ENCODE assay signal across 8 cellular contexts in the genomic region with DNA sequence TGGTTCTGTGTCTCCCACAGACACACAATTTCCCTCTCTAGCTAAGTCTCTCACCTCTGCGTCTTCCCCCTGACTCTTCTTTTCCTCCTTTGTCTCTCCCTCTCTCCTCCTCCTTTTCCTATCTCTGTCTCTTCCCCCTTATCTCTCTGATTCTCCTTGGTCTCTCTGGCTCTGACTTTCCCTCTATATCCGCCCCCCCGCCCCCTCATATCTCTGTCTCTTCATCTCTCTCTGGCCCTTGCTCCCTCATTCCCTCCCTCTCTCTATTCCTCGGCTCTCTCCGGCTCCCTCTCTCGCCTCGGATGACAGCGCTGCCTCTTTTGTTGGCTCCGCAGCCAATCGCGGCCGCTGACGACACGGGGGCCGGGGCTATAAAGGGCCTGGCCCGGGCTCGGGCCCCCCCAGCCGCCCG. TPM values are rescaled to one million over a fixed set of nuclear protein-coding genes. Genes with fewer than 3 reads are reported as not detected.
A peak's percentile ranks its signal among the peaks of the same experiment; 100 is the strongest.
DNase-seq lines count a peak whose midpoint lies in the region; ATAC-seq and TF ChIP-seq lines count a peak whose summit lies in the region.

A gene (plus strand): TSS at position 404 of the 412 bp plus-strand sequence. CDS start 195 bp downstream, outside the sequence.

- H3K4me1 ChIP-seq in ascending aorta (peaks cover 16 to 26% of the 10 kb centered on the region in 2 donors), hepatocyte (ENCODE audit: insufficient read depth) (peaks cover 22% of the 10 kb centered on the region)

- TF ChIP-seq CTCF in ascending aorta (IDR thresholded peaks at IDR 0.05) (no peak), hepatocyte (IDR thresholded peaks at IDR 0.05; ENCODE audit: poor library complexity) (no peak)

- under 1% methylated on average over 14 of the region's 19 CpGs for WGBS in hepatocyte (ENCODE audit: low lambda C conversion rate, missing lambda C conversion rate)

- H3K36me3 ChIP-seq in ascending aorta (no peaks in the 10 kb centered on the region), hepatocyte (replicated peaks; ENCODE audit: insufficient read depth, low read depth) (no peaks in the 10 kb centered on the region)

- H3K4me3 ChIP-seq in ascending aorta = peak within 1 kb of the TSS; percentile 77 to 96
- H3K4me3 ChIP-seq in hepatocyte = peak within 1 kb of the TSS; percentile 99

- H3K9me2 ChIP-seq in hepatocyte (replicated peaks; ENCODE audit: insufficient read depth) = no peaks in the 10 kb centered on the region

- DNase-seq in DMS153 treated with DMSO at 0.1 percent for 48 hours (lab: John Stamatoyannopoulos, UW; ENCODE audit: unreplicated experiment) (peak; percentile 56), HCEC 1CT (peak; percentile 71), NCI-H187 (lab: John Stamatoyannopoulos, UW) (peak; percentile 72 to 79), ascending aorta (ENCODE audit: low spot score in 2 of 2) (peak in 1 of 2 donors; percentile 91), hepatocyte (ENCODE audit: low spot score) (peak; percentile 93), putamen (ENCODE audit: low spot score) (peak; percentile 82)

- peak within 1 kb of the TSS; percentile 97 for H3K4me2 ChIP-seq in hepatocyte

- H3K27ac ChIP-seq in ascending aorta (peak within 1 kb of the TSS; percentile 63 to 76), hepatocyte (peak within 1 kb of the TSS; percentile 88)

- H3K9me3 ChIP-seq in ascending aorta = no peaks in the 10 kb centered on the region
- H3K9me3 ChIP-seq in hepatocyte (ENCODE audit: low read depth) = no peaks in the 10 kb centered on the region

- H3K27me3 ChIP-seq in ascending aorta (no peaks in the 10 kb centered on the region), hepatocyte (no peaks in the 10 kb centered on the region)

- no peaks in the 10 kb centered on the region for H4K20me1 ChIP-seq in hepatocyte (ENCODE audit: insufficient read depth, poor library complexity, severe bottlenecking)

- peaks cover 18% of the 10 kb centered on the region for H3K79me2 ChIP-seq in hepatocyte

- H2AFZ ChIP-seq in hepatocyte = peak within 1 kb of the TSS; percentile 71

- no peak for ATAC-seq in HG03457 (IDR thresholded peaks at IDR 0.05; ENCODE audit: unreplicated experiment)

- intact Hi-C loops in T-helper 2 cell treated with Interferon-gamma antibody and Interleukin-4, amounts not matched to agents 100 ng/mL and 5 ng/mL, for 36 hours (cut with micrococcal nuclease) = no loop called here
- intact Hi-C loops in ascending aorta (cut with DNase I) = loop anchor here (5.0 kb wide), 3 partner anchors 75 to 300 kb away; a partner anchor contains a TSS

RNA-seq across cellular contexts. Expression of the gene that starts here (rescaled TPM):
- 18.2 and 21.1 TPM in 2 replicates for total RNA-seq in T-helper 2 cell treated with Interferon-gamma antibody and Interleukin-4, amounts not matched to agents 100 ng/mL and 5 ng/mL, for 36 hours
- total RNA-seq in ascending aorta = 1.6 TPM
- total RNA-seq in hepatocyte = 7.9 and 10.8 TPM in 2 replicates
- 3.7 and 4.1 TPM in 2 replicates for polyA plus RNA-seq in hepatocyte
